In the genomic region with DNA sequence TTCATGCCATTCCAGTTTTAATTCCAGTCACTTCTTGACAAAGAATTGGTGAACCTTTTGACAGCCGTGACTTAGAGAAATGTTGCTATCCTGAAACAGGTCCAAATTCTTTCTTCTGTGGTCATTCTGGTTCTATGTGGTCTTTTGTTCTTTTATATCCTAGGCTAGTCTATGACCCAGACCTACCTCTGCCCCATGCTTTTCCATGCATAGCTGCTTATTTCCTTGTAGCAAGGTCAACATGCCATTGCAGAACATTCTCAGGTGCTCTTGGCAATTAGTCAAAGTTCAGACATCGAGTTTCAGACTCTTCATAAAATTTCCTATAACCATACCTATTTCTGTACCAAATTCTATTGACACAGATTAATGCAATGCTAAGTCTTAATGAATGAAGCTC, we compare ENCODE assay signal across 23 cellular contexts.
"Had no signal": no experiment of that assay in that cellular context is flagged by ENCODE, and none has a peak within 500 bp of the region (broad histone marks: within the 10 kb centered on the region; RNA-seq: fewer than 3 reads in every experiment).

No MANE protein-coding gene starts in this region.

- H3K36me3 ChIP-seq: SJCRH30 had no signal

- DNase-seq: IMR-90, Kasumi-1, MM.1S, NCI-H1092 treated with DMSO at 0.1 percent for 48 hours, NCI-H1436, NCI-H187, NCI-H2029, NCI-H2081 treated with DMSO at 0.1 percent for 48 hours, NCI-H2171, NCI-H226, NCI-H446, NCI-H510A, NCI-H524 treated with DMSO at 0.1 percent for 48 hours, NCI-H69, NCI-H774, RPMI8226, SHP77, SJCRH30 had no signal

- H3K27ac ChIP-seq: HL-60, KMS-11, SJCRH30 had no signal

- H3K4me2 ChIP-seq: KMS-11 had no signal

- H3K4me3 ChIP-seq: K562, SJCRH30 had no signal

- H3K27me3 ChIP-seq: SJCRH30 had no signal

- H3K9me3 ChIP-seq: SJCRH30 had no signal

- ATAC-seq: K562, SK-N-SH treated with all-trans-retinoic acid at 6 μM for 48 hours had no signal

- FAIRE-seq: K562, RCC 7860 had no signal

- H3K9ac ChIP-seq: KMS-11 had no signal
